In the genomic region with DNA sequence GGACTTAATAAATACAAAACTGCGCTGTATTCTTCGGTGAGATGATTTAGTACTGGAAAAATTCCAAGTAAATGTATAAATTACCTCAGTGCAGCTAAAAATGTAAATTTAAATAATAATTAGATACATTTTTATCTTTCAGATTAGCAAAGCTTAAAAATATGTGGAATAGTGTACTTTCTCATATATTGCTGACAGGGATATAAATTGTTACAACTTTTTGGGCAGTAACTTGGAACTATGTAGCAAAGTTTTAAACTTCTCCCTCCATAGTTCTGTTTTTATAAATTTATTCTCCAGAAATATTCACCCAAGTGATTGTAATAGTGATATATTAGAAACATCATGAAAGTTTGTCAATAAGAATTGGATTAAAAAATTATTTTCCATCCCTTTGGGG, we compare ENCODE assay signal across 17 cellular contexts.
DNase-seq lines count a peak whose midpoint lies in the region; ATAC-seq, FAIRE-seq and TF ChIP-seq lines count a peak whose summit lies in the region.
"Had no signal": no experiment of that assay in that cellular context is flagged by ENCODE, and none has a peak within 500 bp of the region (broad histone marks: within the 10 kb centered on the region; RNA-seq: fewer than 3 reads in every experiment).

No MANE protein-coding gene starts in this region.

- H3K27me3 ChIP-seq in IMR-90 (ENCODE audit: control insufficient read depth, insufficient read depth, low read length): no peaks in the 10 kb centered on the region
- H3K27me3 ChIP-seq in K562 (ENCODE audit: control insufficient read depth in 2 of 2, insufficient read depth in 2 of 2, low read length in 2 of 2): no peaks in the 10 kb centered on the region
- no peaks in the 10 kb centered on the region for H3K27me3 ChIP-seq in gastrocnemius medialis
- no peaks in the 10 kb centered on the region for H3K27me3 ChIP-seq in thyroid gland
- no peaks in the 10 kb centered on the region for H3K27me3 ChIP-seq in Karpas-422 (ENCODE audit: low read length)
- H3K27me3 ChIP-seq: BLaER1 had no signal

- no peak overlapping the region for H3K56ac ChIP-seq in IMR-90 (ENCODE audit: extremely low read depth, insufficient read depth, low read length)

- peaks cover 13% of the 10 kb centered on the region for H3K4me1 ChIP-seq in IMR-90 (ENCODE audit: control insufficient read depth, insufficient read depth, low read length)
- H3K4me1 ChIP-seq in K562 (replicated peaks in 1 of 2; ENCODE audit: control insufficient read depth in 2 of 2, insufficient read depth in 2 of 2, low read length in 2 of 2): peaks cover 0 to 6% of the 10 kb centered on the region in 2 experiments; a peak in 2 of 5 replicates
- peaks cover 81 to 85% of the 10 kb centered on the region in 2 donors for H3K4me1 ChIP-seq in gastrocnemius medialis
- H3K4me1 ChIP-seq in thyroid gland: peaks cover 66 to 71% of the 10 kb centered on the region in 2 donors
- H3K4me1 ChIP-seq in Karpas-422 (ENCODE audit: low read length): no peaks in the 10 kb centered on the region

- TF ChIP-seq CTCF in IMR-90 (conservative IDR thresholded peaks at IDR 0.05; ENCODE audit: low read depth, low read length) (no peak), K562 (IDR thresholded peaks at IDR 0.05 in 2 of 3, conservative IDR thresholded peaks at IDR 0.05 in 1 of 3; ENCODE audit: insufficient read depth in 2 of 3, low read depth in 1 of 3, low read length in 3 of 3) (no peak), gastrocnemius medialis (IDR thresholded peaks at IDR 0.05 in 4 of 5, conservative IDR thresholded peaks at IDR 0.05 in 1 of 5) (no peak), thyroid gland (IDR thresholded peaks at IDR 0.05) (no peak)

- H3K9ac ChIP-seq in IMR-90 (ENCODE audit: low read depth, low read length) (no peak overlapping the region), K562 (ENCODE audit: insufficient read depth in 1 of 2, low read depth in 2 of 2, low read length in 2 of 2) (no peak overlapping the region), Karpas-422 (ENCODE audit: low read length) (no peak overlapping the region)
- H3K9ac ChIP-seq: BLaER1 had no signal

- TF ChIP-seq EP300 in K562 (IDR thresholded peaks at IDR 0.05; ENCODE audit: low read length): no peak

- H4K20me1 ChIP-seq in IMR-90 (ENCODE audit: insufficient read depth, low read length): no peaks in the 10 kb centered on the region
- no peaks in the 10 kb centered on the region for H4K20me1 ChIP-seq in K562 (replicated peaks; ENCODE audit: control insufficient read depth, insufficient read depth, low read length)
- H4K20me1 ChIP-seq in Karpas-422 (ENCODE audit: insufficient read depth, low read depth, low read length): no peaks in the 10 kb centered on the region
- H4K20me1 ChIP-seq: BLaER1 had no signal

- ATAC-seq in IMR-90 (ENCODE audit: low read depth) (no peak), K562 (no peak), gastrocnemius medialis (no peak), HG03439 (IDR thresholded peaks at IDR 0.05; ENCODE audit: unreplicated experiment) (no peak)
- ATAC-seq: CD8-positive, alpha-beta T cell; HCT116 had no signal

- H3K18ac ChIP-seq in IMR-90 (ENCODE audit: low read depth, low read length): no peak overlapping the region

- H4K91ac ChIP-seq in IMR-90 (ENCODE audit: insufficient read depth, low read depth, low read length): no peak overlapping the region

- no peak overlapping the region for H2BK20ac ChIP-seq in IMR-90 (ENCODE audit: low read depth, low read length)

- H3K36me3 ChIP-seq in IMR-90 (ENCODE audit: control insufficient read depth, insufficient read depth, low read length) (no peaks in the 10 kb centered on the region), K562 (ENCODE audit: control insufficient read depth, insufficient read depth, low read length) (no peaks in the 10 kb centered on the region), gastrocnemius medialis (no peaks in the 10 kb centered on the region), thyroid gland (no peaks in the 10 kb centered on the region), Karpas-422 (ENCODE audit: insufficient read depth, low read length) (no peaks in the 10 kb centered on the region)
- H3K36me3 ChIP-seq: BLaER1 had no signal

- H3K79me2 ChIP-seq in K562 (ENCODE audit: control insufficient read depth, insufficient read depth, low read length): no peaks in the 10 kb centered on the region
- H3K79me2 ChIP-seq in Karpas-422 (ENCODE audit: low read length): no peaks in the 10 kb centered on the region

- no peak overlapping the region for H3K23ac ChIP-seq in IMR-90 (ENCODE audit: low read depth, low read length)

- no peak overlapping the region for H3K4me3 ChIP-seq in IMR-90 (ENCODE audit: insufficient read depth, low read depth, low read length)
- H3K4me3 ChIP-seq in K562: no peak overlapping the region
- no peak overlapping the region for H3K4me3 ChIP-seq in gastrocnemius medialis
- no peak overlapping the region for H3K4me3 ChIP-seq in thyroid gland (replicated peaks in 1 of 3)
- H3K4me3 ChIP-seq in Karpas-422 (ENCODE audit: low read length): no peak overlapping the region
- H3K4me3 ChIP-seq: BLaER1 had no signal

- FAIRE-seq in K562 (lab: Jason Lieb, UNC): no peak

- no peak overlapping the region for H3K4ac ChIP-seq in IMR-90 (ENCODE audit: low read depth, low read length)

- no peak overlapping the region for H2AFZ ChIP-seq in IMR-90 (replicated peaks; ENCODE audit: low read length, poor library complexity)
- no peak overlapping the region for H2AFZ ChIP-seq in K562 (ENCODE audit: low read depth, low read length)
- no peak overlapping the region for H2AFZ ChIP-seq in Karpas-422 (ENCODE audit: low read length)

- no peaks in the 10 kb centered on the region for H3K9me2 ChIP-seq in Karpas-422 (replicated peaks; ENCODE audit: insufficient read depth, low read length)

- no peak overlapping the region for H4K5ac ChIP-seq in IMR-90 (ENCODE audit: low read depth, low read length)

- TF ChIP-seq POLR2A in IMR-90 (IDR thresholded peaks at IDR 0.05; ENCODE audit: low read depth, low read length): no peak
- no peak for TF ChIP-seq POLR2A in K562 (conservative IDR thresholded peaks at IDR 0.05)
- TF ChIP-seq POLR2A in gastrocnemius medialis (IDR thresholded peaks at IDR 0.05): no peak
- no peak for TF ChIP-seq POLR2A in thyroid gland (IDR thresholded peaks at IDR 0.05)

- no peak overlapping the region for H2BK15ac ChIP-seq in IMR-90 (ENCODE audit: low read depth, low read length)

- no peak overlapping the region for H2AK5ac ChIP-seq in IMR-90 (ENCODE audit: low read depth, low read length)

- DNase-seq in IMR-90: no peak
- no peak for DNase-seq in K562 (ENCODE audit: extremely low read depth in 1 of 4, low spot score in 3 of 4)
- DNase-seq in gastrocnemius medialis: no peak
- DNase-seq in thyroid gland: no peak
- DNase-seq in NCI-H2196 (lab: John Stamatoyannopoulos, UW; ENCODE audit: unreplicated experiment): no peak
- no peak for DNase-seq in Karpas-422
- DNase-seq: 8988T; Calu3; CD8-positive, alpha-beta T cell; DMS79 treated with DMSO at 0.1 percent for 48 hours; GF-D8; GOT3; H7; HFFc6 had no signal

- no CpG with 5 or more reads among the region's 2 CpGs for WGBS in IMR-90 (ENCODE audit: extremely low coverage in 2 of 2, insufficient read length in 1 of 2), 2 experiments
- WGBS in K562 (ENCODE audit: insufficient coverage, low coverage, missing lambda C conversion rate): 94% methylated on average over 2 of the region's 2 CpGs
- 94 to 98% methylated on average over 2 of the region's 2 CpGs for WGBS in thyroid gland, 2 donors

- intact Hi-C loops in IMR-90 (cut with micrococcal nuclease) (loop anchor here (5.0 kb wide), 1 partner anchor 93 kb away; no protein-coding TSS in a partner anchor), K562 (cut with micrococcal nuclease) (no loop called here), gastrocnemius medialis (cut with DNase I; ENCODE audit: low total_unique reads) (loop anchor here (10.0 kb wide), 1 partner anchor 624 kb away; the partner anchor contains the start of gene HECA), thyroid gland (cut with DNase I) (no loop called here)

- no peak for TF ChIP-seq RAD21 in IMR-90 (IDR thresholded peaks at IDR 0.05; ENCODE audit: low read length)
- TF ChIP-seq RAD21 in K562 (CRISPR knock-in tag; conservative IDR thresholded peaks at IDR 0.05 in 1 of 2, IDR thresholded peaks at IDR 0.05 in 1 of 2): no peak

- H3K79me1 ChIP-seq in IMR-90 (ENCODE audit: low read depth in 1 of 2, low read length in 2 of 2): 0 out of 4 replicates have a peak, but pooled peaks cover 0 to 3% of the 10 kb centered on the region in 2 experiments

- peaks cover 3% of the 10 kb centered on the region for H3K9me1 ChIP-seq in IMR-90 (ENCODE audit: insufficient read depth, low read length)
- H3K9me1 ChIP-seq in K562 (ENCODE audit: control insufficient read depth, insufficient read depth, low read length): no peaks in the 10 kb centered on the region

- no TSS peak for BruUV-seq in IMR-90 (replicated peaks; lab: Mats Ljungman, UMichigan)
- no TSS peak for BruUV-seq in K562 (replicated peaks; lab: Mats Ljungman, UMichigan)

- in situ Hi-C loops in IMR-90 (cut with MboI; ENCODE audit: low sequenced_read_pairs) (no loop called here), K562 (cut with MboI) (no loop called here), gastrocnemius medialis (cut with MboI; ENCODE audit: low sequenced_read_pairs in 4 of 4) (loop anchor here in 3 of 4 donors (25.0 kb wide), 3 partner anchors 372 to 522 kb away; no protein-coding TSS in a partner anchor)

- POLR2A ChIA-PET in IMR-90 (lab: Charles Lee; ENCODE audit: unreplicated experiment): interaction anchor here (0.6 kb wide), 1 partner anchor 385 kb away, joined by 3 read pairs; no protein-coding TSS in a partner anchor
- POLR2A ChIA-PET in K562 (lab: Yijun Ruan, JAX): no interaction called here

- no peak overlapping the region for H3K27ac ChIP-seq in IMR-90 (ENCODE audit: insufficient read depth, low read length)
- no peak overlapping the region for H3K27ac ChIP-seq in K562 (ENCODE audit: extremely low read depth, low read depth, low read length)
- H3K27ac ChIP-seq in gastrocnemius medialis: peak overlapping the region; percentile 77 to 93 (median 89)
- H3K27ac ChIP-seq in thyroid gland: peak overlapping the region in 2 of 3 donors; percentile 15 to 78
- H3K27ac ChIP-seq in Karpas-422 (ENCODE audit: low read length): no peak overlapping the region
- H3K27ac ChIP-seq: BLaER1 had no signal

- no peak overlapping the region for H2BK5ac ChIP-seq in IMR-90 (ENCODE audit: low read depth, low read length, poor library complexity, severe bottlenecking)

- H3K4me2 ChIP-seq in IMR-90 (ENCODE audit: low read depth, low read length): no peak overlapping the region
- H3K4me2 ChIP-seq in K562 (ENCODE audit: insufficient read depth, low read length): no peak overlapping the region
- no peak overlapping the region for H3K4me2 ChIP-seq in Karpas-422 (ENCODE audit: low read depth, low read length, poor library complexity, severe bottlenecking)
- H3K4me2 ChIP-seq: BLaER1 had no signal

- H3K9me3 ChIP-seq in IMR-90 (ENCODE audit: control insufficient read depth, insufficient read depth, low read length): no peaks in the 10 kb centered on the region
- H3K9me3 ChIP-seq in K562 (replicated peaks; ENCODE audit: control insufficient read depth, insufficient read depth, low read depth, low read length): no peaks in the 10 kb centered on the region
- H3K9me3 ChIP-seq in gastrocnemius medialis: no peaks in the 10 kb centered on the region
- H3K9me3 ChIP-seq in thyroid gland: no peaks in the 10 kb centered on the region
- H3K9me3 ChIP-seq in Karpas-422 (ENCODE audit: low read length): no peaks in the 10 kb centered on the region
- H3K9me3 ChIP-seq: BLaER1 had no signal

- CTCF ChIA-PET in IMR-90 (lab: Yijun Ruan, JAX) (no interaction called here), K562 (lab: Yijun Ruan, JAX; ENCODE audit: low intra/inter-chr PET ratio) (no interaction called here)

- no peak overlapping the region for H4K8ac ChIP-seq in IMR-90 (ENCODE audit: low read depth in 2 of 2, low read length in 2 of 2)

- no peak overlapping the region for H2BK120ac ChIP-seq in IMR-90 (ENCODE audit: low read depth, low read length)

- dilution Hi-C loops in IMR-90 (cut with HindIII; ENCODE audit: low sequenced_read_pairs, unreplicated experiment): no loop called here

- H3K14ac ChIP-seq in IMR-90 (replicated peaks; ENCODE audit: low read depth, low read length): no peak overlapping the region

- no peak overlapping the region for H2AK9ac ChIP-seq in IMR-90 (replicated peaks; ENCODE audit: low read depth, low read length, poor library complexity)

Comparison
In these comparisons a context has a peak if more than half of its experiments do, and no peak if none do; other contexts are left out.
1. H3K27ac ChIP-seq: peak in gastrocnemius medialis (4 of 4) and thyroid gland (2 of 3); none in IMR-90 (single experiment), K562 (single experiment) and Karpas-422 (single experiment).
2. in situ Hi-C loops: an anchor here in gastrocnemius medialis (25.0 kb wide); none called in IMR-90 and K562.
3. intact Hi-C loops: an anchor here in IMR-90 (5.0 kb wide) and gastrocnemius medialis (10.0 kb wide); none called in K562 and thyroid gland.